Comparison of ENCODE assay signal across 8 cellular contexts in the genomic region with DNA sequence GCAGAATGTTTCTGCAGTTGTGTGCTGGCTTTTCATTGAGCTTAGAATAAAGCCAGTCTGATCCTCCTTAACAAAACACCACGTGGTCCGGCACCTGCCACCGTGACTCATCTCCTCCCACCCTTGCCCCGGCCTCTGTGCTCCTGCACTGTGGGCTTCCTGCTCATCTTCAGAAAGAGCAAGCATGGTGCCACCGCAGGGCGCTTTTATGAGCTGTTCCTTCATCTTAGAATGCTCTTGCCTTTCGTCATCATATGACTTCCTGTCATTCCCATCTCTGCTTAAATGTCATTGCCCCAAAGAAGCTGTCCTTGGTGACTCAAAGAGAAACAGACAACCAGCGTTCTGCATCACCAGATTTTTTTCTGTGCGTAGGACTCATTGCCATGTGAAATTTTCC.
DNase-seq lines count a peak whose midpoint lies in the region; ATAC-seq and TF ChIP-seq lines count a peak whose summit lies in the region.

No MANE protein-coding gene starts in this region.

- CTCF ChIA-PET in activated CD8-positive, alpha-beta T cell treated with anti-CD3 and anti-CD28 coated beads for 36 hours (lab: Charles Lee) = interaction anchor here (0.9 to 5.5 kb wide), 18 partner anchors 13 to 814 kb away, joined by 3 to 72 read pairs (median 4); partner anchors contain the start of gene KCNH1

- peak; percentile 97 for DNase-seq in activated CD8-positive, alpha-beta T cell treated with anti-CD3 and anti-CD28 coated beads for 36 hours
- DNase-seq in iPS-NIHi7 (ENCODE audit: extremely low spot score) (peak; percentile 29), osteocyte (ENCODE audit: extremely low spot score, unreplicated experiment) (no peak), SKM-1 (lab: John Stamatoyannopoulos, UW; ENCODE audit: unreplicated experiment) (no peak)
- DNase-seq in stimulated activated naive B cell treated with anti-CD40 and anti-IgM and Interleukin-4, amounts not matched to agents 10 μg/mL and 1 μg/mL and 100 μg/mL, for 72 hours = peak; percentile 15

- H3K27ac Mint-ChIP-seq in activated CD8-positive, alpha-beta T cell treated with anti-CD3 and anti-CD28 coated beads for 36 hours = peak overlapping the region; percentile 78
- no peak overlapping the region for H3K27ac Mint-ChIP-seq in stimulated activated naive B cell treated with anti-CD40 and anti-IgM and Interleukin-4, amounts not matched to agents 10 μg/mL and 1 μg/mL and 100 μg/mL, for 72 hours
- no peak overlapping the region for H3K27ac Mint-ChIP-seq in osteocyte (ENCODE audit: unreplicated experiment)

- peaks cover 22% of the 10 kb centered on the region for H3K4me1 Mint-ChIP-seq in activated CD8-positive, alpha-beta T cell treated with anti-CD3 and anti-CD28 coated beads for 36 hours (ENCODE audit: low read depth)
- H3K4me1 Mint-ChIP-seq in stimulated activated naive B cell treated with anti-CD40 and anti-IgM and Interleukin-4, amounts not matched to agents 10 μg/mL and 1 μg/mL and 100 μg/mL, for 72 hours = no peaks in the 10 kb centered on the region
- H3K4me1 Mint-ChIP-seq in osteocyte (ENCODE audit: unreplicated experiment) = peaks cover 9% of the 10 kb centered on the region

- POLR2A ChIA-PET in activated CD8-positive, alpha-beta T cell treated with anti-CD3 and anti-CD28 coated beads for 36 hours (lab: Charles Lee) = interaction anchor here (0.6 to 2.3 kb wide), 11 partner anchors 18 to 687 kb away, joined by 3 to 15 read pairs (median 4); partner anchors contain the start of gene KCNH1

- intact Hi-C loops in activated CD8-positive, alpha-beta T cell treated with anti-CD3 and anti-CD28 coated beads for 36 hours (cut with micrococcal nuclease) = loop anchor here (2.0 to 10.0 kb wide), 3 partner anchors 118 to 688 kb away; partner anchors contain the start of gene KCNH1

- ATAC-seq in GM18511 (IDR thresholded peaks at IDR 0.05; ENCODE audit: unreplicated experiment) (peak; percentile 51), GM18858 (IDR thresholded peaks at IDR 0.05; ENCODE audit: unreplicated experiment) (no peak)
- ATAC-seq in activated CD8-positive, alpha-beta T cell treated with anti-CD3 and anti-CD28 coated beads for 36 hours = peak; percentile 99
- peak; percentile 36 to 76 for ATAC-seq in stimulated activated naive B cell treated with anti-CD40 and anti-IgM and Interleukin-4, amounts not matched to agents 10 μg/mL and 1 μg/mL and 100 μg/mL, for 72 hours (replicated peaks)

- H3K27me3 Mint-ChIP-seq in activated CD8-positive, alpha-beta T cell treated with anti-CD3 and anti-CD28 coated beads for 36 hours = no peaks in the 10 kb centered on the region
- no peaks in the 10 kb centered on the region for H3K27me3 Mint-ChIP-seq in stimulated activated naive B cell treated with anti-CD40 and anti-IgM and Interleukin-4, amounts not matched to agents 10 μg/mL and 1 μg/mL and 100 μg/mL, for 72 hours
- H3K27me3 Mint-ChIP-seq in osteocyte (ENCODE audit: unreplicated experiment) = no peaks in the 10 kb centered on the region

- H3K4me3 Mint-ChIP-seq in activated CD8-positive, alpha-beta T cell treated with anti-CD3 and anti-CD28 coated beads for 36 hours = no peak overlapping the region
- H3K4me3 Mint-ChIP-seq in stimulated activated naive B cell treated with anti-CD40 and anti-IgM and Interleukin-4, amounts not matched to agents 10 μg/mL and 1 μg/mL and 100 μg/mL, for 72 hours = no peak overlapping the region
- H3K4me3 Mint-ChIP-seq in osteocyte (ENCODE audit: unreplicated experiment) = no peak overlapping the region

- peak overlapping the region; percentile 45 for H3K27ac ChIP-seq in KOPT-K1 (ENCODE audit: low read depth, low read length, poor library complexity, severe bottlenecking)

- H3K9me3 Mint-ChIP-seq in activated CD8-positive, alpha-beta T cell treated with anti-CD3 and anti-CD28 coated beads for 36 hours = no peaks in the 10 kb centered on the region
- H3K9me3 Mint-ChIP-seq in stimulated activated naive B cell treated with anti-CD40 and anti-IgM and Interleukin-4, amounts not matched to agents 10 μg/mL and 1 μg/mL and 100 μg/mL, for 72 hours = no peaks in the 10 kb centered on the region
- no peaks in the 10 kb centered on the region for H3K9me3 Mint-ChIP-seq in osteocyte (ENCODE audit: unreplicated experiment)

- H3K36me3 ChIP-seq in KOPT-K1 (ENCODE audit: insufficient read depth, low read length) = no peaks in the 10 kb centered on the region

- no peak for TF ChIP-seq CTCF in activated CD8-positive, alpha-beta T cell treated with anti-CD3 and anti-CD28 coated beads for 36 hours (IDR thresholded peaks at IDR 0.05)
- no peak for TF ChIP-seq CTCF in osteocyte (IDR thresholded peaks at IDR 0.05)

- H3K36me3 Mint-ChIP-seq in activated CD8-positive, alpha-beta T cell treated with anti-CD3 and anti-CD28 coated beads for 36 hours (ENCODE audit: low read depth) = no peaks in the 10 kb centered on the region
- no peaks in the 10 kb centered on the region for H3K36me3 Mint-ChIP-seq in stimulated activated naive B cell treated with anti-CD40 and anti-IgM and Interleukin-4, amounts not matched to agents 10 μg/mL and 1 μg/mL and 100 μg/mL, for 72 hours
- no peaks in the 10 kb centered on the region for H3K36me3 Mint-ChIP-seq in osteocyte (ENCODE audit: unreplicated experiment)

- no peaks in the 10 kb centered on the region for H3K9me3 ChIP-seq in KOPT-K1 (ENCODE audit: insufficient read depth, low read length, poor library complexity, severe bottlenecking)

Comparison
In these comparisons a context has a peak if more than half of its experiments do, and no peak if none do; other contexts are left out.
1. DNase-seq: peak in activated CD8-positive, alpha-beta T cell treated with anti-CD3 and anti-CD28 coated beads for 36 hours (single experiment), iPS-NIHi7 (single experiment) and stimulated activated naive B cell treated with anti-CD40 and anti-IgM and Interleukin-4, amounts not matched to agents 10 μg/mL and 1 μg/mL and 100 μg/mL, for 72 hours (single experiment); none in osteocyte (single experiment) and SKM-1 (single experiment).